ENCODE assay signal across 8 cellular contexts in the genomic region with DNA sequence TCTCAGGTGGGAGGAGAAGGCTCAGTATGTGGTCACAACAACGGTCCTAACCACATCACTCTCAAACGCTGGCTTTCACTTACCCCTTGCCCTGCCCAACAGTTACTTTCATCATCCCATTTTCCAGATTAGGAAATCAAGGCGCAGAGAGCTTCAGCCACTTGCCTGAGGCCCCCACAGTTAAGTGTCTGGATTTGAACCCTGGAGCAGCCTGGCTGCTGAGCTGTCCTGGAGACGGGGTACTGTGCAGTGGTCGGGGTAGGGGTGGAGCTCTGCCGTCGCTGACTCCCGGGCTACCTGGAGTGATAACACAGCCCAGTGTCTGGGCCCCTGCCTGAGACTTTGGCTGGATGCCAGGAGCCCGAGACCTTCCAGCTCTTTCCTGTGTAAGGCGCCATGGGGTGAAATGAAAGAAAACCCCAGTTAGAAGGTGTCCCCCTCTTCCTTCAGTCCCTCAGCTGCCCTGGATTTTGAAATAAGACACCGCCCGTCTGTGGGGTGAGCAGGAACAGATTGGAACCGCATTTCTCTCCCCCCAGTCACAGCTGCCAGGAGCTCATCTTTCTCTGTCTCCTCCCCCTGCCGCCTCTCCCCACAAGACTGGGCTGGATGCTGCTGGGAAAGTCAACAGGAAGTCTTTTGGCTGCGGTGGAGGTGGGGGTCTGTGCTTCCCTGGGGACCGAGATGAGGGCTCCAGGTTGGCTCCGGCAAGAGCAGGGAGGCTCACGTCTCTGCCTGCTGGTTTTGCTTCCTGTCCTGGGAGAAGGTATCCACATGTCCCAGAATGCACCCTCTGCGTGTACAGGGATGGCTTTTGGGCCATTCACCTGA.
DNase-seq lines count a peak whose midpoint lies in the region; ATAC-seq and TF ChIP-seq lines count a peak whose summit lies in the region.

No MANE protein-coding gene starts in this region.

- peak overlapping the region; percentile 80 for H3K27ac Mint-ChIP-seq in activated CD8-positive, alpha-beta T cell treated with anti-CD3 and anti-CD28 coated beads, Interleukin-2, amount 10 ng/mL, durations not matched to agents 7 days and 5 days

- H3K27me3 ChIP-seq in heart right ventricle, result no peaks in the 10 kb centered on the region
- no peaks in the 10 kb centered on the region for H3K27me3 ChIP-seq in prostate gland (replicated peaks; ENCODE audit: insufficient read depth)

- no peak for TF ChIP-seq POLR2A in prostate gland (IDR thresholded peaks at IDR 0.05)

- TF ChIP-seq CTCF in heart right ventricle (IDR thresholded peaks at IDR 0.05) (no peak), prostate gland (IDR thresholded peaks at IDR 0.05) (no peak)

- peaks cover 0 to 24% (median 0%) of the 10 kb centered on the region in 9 donors for H3K36me3 ChIP-seq in heart right ventricle
- no peaks in the 10 kb centered on the region for H3K36me3 ChIP-seq in prostate gland

- H3K9me3 Mint-ChIP-seq in activated CD8-positive, alpha-beta T cell treated with anti-CD3 and anti-CD28 coated beads, Interleukin-2, amount 10 ng/mL, durations not matched to agents 7 days and 5 days (ENCODE audit: insufficient read depth), result no peaks in the 10 kb centered on the region

- H3K4me1 ChIP-seq in heart right ventricle, result peaks cover 37 to 77% (median 71%) of the 10 kb centered on the region in 9 donors
- H3K4me1 ChIP-seq in prostate gland (replicated peaks), result peaks cover 20% of the 10 kb centered on the region

- H3K9me3 ChIP-seq in heart right ventricle (no peaks in the 10 kb centered on the region), prostate gland (no peaks in the 10 kb centered on the region)

- H3K4me1 Mint-ChIP-seq in activated CD8-positive, alpha-beta T cell treated with anti-CD3 and anti-CD28 coated beads, Interleukin-2, amount 10 ng/mL, durations not matched to agents 7 days and 5 days (ENCODE audit: low read depth), result peaks cover 86% of the 10 kb centered on the region

- no peaks in the 10 kb centered on the region for H3K27me3 Mint-ChIP-seq in activated CD8-positive, alpha-beta T cell treated with anti-CD3 and anti-CD28 coated beads, Interleukin-2, amount 10 ng/mL, durations not matched to agents 7 days and 5 days (ENCODE audit: low read depth)

- H3K36me3 Mint-ChIP-seq in activated CD8-positive, alpha-beta T cell treated with anti-CD3 and anti-CD28 coated beads, Interleukin-2, amount 10 ng/mL, durations not matched to agents 7 days and 5 days (ENCODE audit: low read depth), result peaks cover 38% of the 10 kb centered on the region

- H3K4me3 ChIP-seq in heart right ventricle (peak overlapping the region in 1 of 10 donors; percentile 10), prostate gland (no peak overlapping the region)

- CTCF ChIA-PET in activated CD8-positive, alpha-beta T cell treated with anti-CD3 and anti-CD28 coated beads, Interleukin-2, amount 10 ng/mL, durations not matched to agents 7 days and 5 days (lab: Charles Lee), result interaction anchor here (0.7 to 12.5 kb wide), 18 partner anchors 8 to 102 kb away, joined by 3 to 149 read pairs (median 6); no protein-coding TSS in a partner anchor

- ATAC-seq in heart right ventricle (peak in 1 of 8 donors; percentile 3), Right ventricle myocardium superior (ENCODE audit: poor library complexity) (no peak), HG03095 (IDR thresholded peaks at IDR 0.05; ENCODE audit: unreplicated experiment) (no peak)
- peak; percentile 54 for ATAC-seq in activated CD8-positive, alpha-beta T cell treated with anti-CD3 and anti-CD28 coated beads, Interleukin-2, amount 10 ng/mL, durations not matched to agents 7 days and 5 days

- POLR2A ChIA-PET in activated CD8-positive, alpha-beta T cell treated with anti-CD3 and anti-CD28 coated beads, Interleukin-2, amount 10 ng/mL, durations not matched to agents 7 days and 5 days (lab: Charles Lee), result interaction anchor here (0.6 to 2.3 kb wide), 8 partner anchors 11 to 78 kb away, joined by 3 to 9 read pairs (median 4); no protein-coding TSS in a partner anchor

- 30 to 47% methylated on average over 19 of the region's 19 CpGs for WGBS in heart right ventricle, 2 donors
- WGBS in prostate gland, result 20% methylated on average over 19 of the region's 19 CpGs

- no peak for DNase-seq in heart right ventricle
- no peak for DNase-seq in Right ventricle myocardium superior
- peak; percentile 96 for DNase-seq in NCI-H345 treated with DMSO at 0.1 percent for 48 hours (lab: John Stamatoyannopoulos, UW; ENCODE audit: unreplicated experiment)
- peak; percentile 55 for DNase-seq in activated CD8-positive, alpha-beta T cell treated with anti-CD3 and anti-CD28 coated beads, Interleukin-2, amount 10 ng/mL, durations not matched to agents 7 days and 5 days
- DNase-seq in fibroblast of peridontal ligament (ENCODE audit: extremely low read depth), result peak; percentile 75
- peak; percentile 59 for DNase-seq in prostate gland (ENCODE audit: low spot score)
- no peak for DNase-seq in cerebellar cortex (ENCODE audit: low spot score)

- peak overlapping the region; percentile 57 for H3K4me3 Mint-ChIP-seq in activated CD8-positive, alpha-beta T cell treated with anti-CD3 and anti-CD28 coated beads, Interleukin-2, amount 10 ng/mL, durations not matched to agents 7 days and 5 days

- intact Hi-C loops in heart right ventricle (cut with DNase I), result loop anchor here in 8 of 10 donors (5.0 to 10.0 kb wide), 5 partner anchors 34 to 96 kb away; no protein-coding TSS in a partner anchor
- intact Hi-C loops in Right ventricle myocardium superior (cut with DNase I), result loop anchor here (5.0 kb wide), 2 partner anchors 44 to 69 kb away; no protein-coding TSS in a partner anchor
- intact Hi-C loops in prostate gland (cut with DNase I), result no loop called here

- H3K27ac ChIP-seq in heart right ventricle, result peak overlapping the region in 9 of 10 donors; percentile 26 to 90 (median 61)
- peak overlapping the region; percentile 80 to 90 for H3K27ac ChIP-seq in prostate gland

Comparison
In these comparisons a context has a peak if more than half of its experiments do, and no peak if none do; other contexts are left out.
1. DNase-seq: peak in NCI-H345 treated with DMSO at 0.1 percent for 48 hours (single experiment), activated CD8-positive, alpha-beta T cell treated with anti-CD3 and anti-CD28 coated beads, Interleukin-2, amount 10 ng/mL, durations not matched to agents 7 days and 5 days (single experiment), fibroblast of peridontal ligament (single experiment) and prostate gland (single experiment); none in heart right ventricle (0 of 2), Right ventricle myocardium superior (single experiment) and cerebellar cortex (single experiment).